8 cellular contexts compared by ENCODE assay signal in the genomic region with DNA sequence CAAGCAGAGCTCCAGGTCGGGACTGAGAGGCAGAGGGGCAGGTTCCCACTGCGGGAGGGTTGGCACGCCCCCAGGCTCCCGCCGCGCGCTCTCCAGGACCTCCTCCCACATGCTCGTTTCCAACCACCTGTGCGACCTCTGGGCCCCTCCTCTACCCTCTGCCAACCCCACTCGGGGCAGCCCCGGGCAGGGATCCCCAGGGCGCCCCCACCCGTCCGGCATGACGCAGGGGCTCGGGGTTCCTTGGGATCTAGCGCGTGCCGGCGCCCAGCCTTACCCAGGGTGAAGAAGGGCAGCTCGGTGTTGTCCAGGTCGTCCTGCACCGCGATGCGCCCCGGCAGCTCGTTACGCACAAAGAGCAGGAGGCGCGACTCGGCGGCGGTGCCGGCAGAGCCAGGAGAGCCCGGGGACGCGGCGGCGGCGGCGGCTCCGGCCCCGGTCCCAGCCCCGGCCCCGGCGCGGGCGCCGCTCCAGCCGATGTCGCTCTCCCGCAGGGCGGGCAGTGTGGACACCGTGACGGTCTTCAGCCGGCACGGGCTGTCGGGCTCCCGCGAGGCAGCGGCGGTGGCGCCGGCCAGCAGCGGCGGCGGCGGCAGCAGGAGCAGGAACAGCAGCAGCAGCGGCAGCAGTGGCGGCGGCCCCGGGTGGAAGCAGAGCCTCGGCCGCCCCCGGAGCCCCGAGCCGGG. TPM values are rescaled to one million over a fixed set of nuclear protein-coding genes. Genes with fewer than 3 reads are reported as not detected.
DNase-seq lines count a peak whose midpoint lies in the region; ATAC-seq and TF ChIP-seq lines count a peak whose summit lies in the region.

No MANE protein-coding gene starts in this region.

- H3K36me3 Mint-ChIP-seq in glutamatergic neuron (ENCODE audit: unreplicated experiment) = no peaks in the 10 kb centered on the region

- peaks cover 4% of the 10 kb centered on the region for H3K9me3 Mint-ChIP-seq in glutamatergic neuron (ENCODE audit: unreplicated experiment)

- H3K27ac ChIP-seq in trophoblast cell (ENCODE audit: low read depth, low read length) = no peak overlapping the region

- peak overlapping the region; percentile 79 for H3K4me3 ChIP-seq in trophoblast cell (ENCODE audit: low read depth, low read length)

- no peak overlapping the region for H3K23ac ChIP-seq in trophoblast cell (ENCODE audit: low read length)

- no peak overlapping the region for H3K9ac ChIP-seq in trophoblast cell (ENCODE audit: low read length)

- H2BK12ac ChIP-seq in trophoblast cell (ENCODE audit: low read length) = no peak overlapping the region

- H3K27me3 ChIP-seq in trophoblast cell (ENCODE audit: insufficient read depth, low read length) = peaks cover 18% of the 10 kb centered on the region

- no peak overlapping the region for H2AK5ac ChIP-seq in trophoblast cell (ENCODE audit: low read length)

- H2AFZ ChIP-seq in trophoblast cell (ENCODE audit: insufficient read depth, low read length, poor library complexity) = peak overlapping the region; percentile 75

- H3K27ac Mint-ChIP-seq in glutamatergic neuron (ENCODE audit: unreplicated experiment) = no peak overlapping the region

- peak overlapping the region; percentile 56 for H3K18ac ChIP-seq in trophoblast cell (ENCODE audit: low read length)

- ATAC-seq in GM18511 (IDR thresholded peaks at IDR 0.05; ENCODE audit: unreplicated experiment) = no peak

- H3K4me3 Mint-ChIP-seq in glutamatergic neuron (ENCODE audit: unreplicated experiment) = peak overlapping the region; percentile 93

- peak overlapping the region; percentile 72 for H3K4me2 ChIP-seq in trophoblast cell (ENCODE audit: low read length)

- H3K79me1 ChIP-seq in trophoblast cell (ENCODE audit: low read length) = no peaks in the 10 kb centered on the region

- H3K4ac ChIP-seq in trophoblast cell (ENCODE audit: low read depth, low read length) = no peak overlapping the region

- H3K4me1 ChIP-seq in trophoblast cell (ENCODE audit: control insufficient read depth in 1 of 2, insufficient read depth in 2 of 2, low read length in 2 of 2) = peaks cover 10 to 12% of the 10 kb centered on the region in 2 experiments

- no peaks in the 10 kb centered on the region for H3K79me2 ChIP-seq in trophoblast cell (ENCODE audit: control insufficient read depth, insufficient read depth, low read length, poor library complexity)

- no peak overlapping the region for H4K8ac ChIP-seq in trophoblast cell (ENCODE audit: low read depth, low read length)

- WGBS in trophoblast cell (ENCODE audit: extremely low coverage, insufficient coverage, insufficient read length) = no CpG with 5 or more reads among the region's 77 CpGs

- no peak overlapping the region for H4K12ac ChIP-seq in trophoblast cell (ENCODE audit: low read depth, low read length)

- H3K36me3 ChIP-seq in trophoblast cell (ENCODE audit: control insufficient read depth in 1 of 2, insufficient read depth in 2 of 2, low read length in 2 of 2) = no peaks in the 10 kb centered on the region

- H3K14ac ChIP-seq in trophoblast cell (ENCODE audit: low read length) = no peak overlapping the region

- H3K27me3 Mint-ChIP-seq in glutamatergic neuron (ENCODE audit: unreplicated experiment) = peaks cover 5% of the 10 kb centered on the region

- no peak for TF ChIP-seq CTCF in GM10266 (IDR thresholded peaks at IDR 0.05; ENCODE audit: control insufficient read depth, insufficient read depth, low read depth, missing control alignments)
- TF ChIP-seq CTCF in glutamatergic neuron (IDR thresholded peaks at IDR 0.05; ENCODE audit: partially characterized antibody, unreplicated experiment) = no peak

- no peak overlapping the region for H2BK5ac ChIP-seq in trophoblast cell (ENCODE audit: low read depth, low read length, poor library complexity)

- H3K4me1 Mint-ChIP-seq in glutamatergic neuron (ENCODE audit: low read depth, unreplicated experiment) = peaks cover 14% of the 10 kb centered on the region

- peak; percentile 27 for DNase-seq in GM10266 (ENCODE audit: extremely low spot score)
- DNase-seq in NCI-H748 treated with DMSO at 0.1 percent for 48 hours (lab: John Stamatoyannopoulos, UW) = peak; percentile 51
- DNase-seq in glutamatergic neuron = peak; percentile 67
- DNase-seq in trophoblast cell = peak; percentile 13 to 50
- no peak for DNase-seq in activated CD4-positive, CD25-positive, alpha-beta regulatory T cell treated with anti-CD3 and anti-CD28 coated beads, Interleukin-2, amount 50 U/mL, for 72 hours
- no peak for DNase-seq in DMS114 treated with DMSO at 0.1 percent for 48 hours (lab: John Stamatoyannopoulos, UW; ENCODE audit: unreplicated experiment)
- no peak for DNase-seq in NCI-H524 treated with DMSO at 0.1 percent for 48 hours (lab: John Stamatoyannopoulos, UW)

- H4K91ac ChIP-seq in trophoblast cell (ENCODE audit: low read depth, low read length) = no peak overlapping the region

- no peaks in the 10 kb centered on the region for H3K9me3 ChIP-seq in trophoblast cell (ENCODE audit: insufficient read depth, low read depth, low read length)

- no peak overlapping the region for H2BK120ac ChIP-seq in trophoblast cell (ENCODE audit: insufficient read depth, low read length, poor library complexity)

RNA-seq across cellular contexts. Expression of a gene that starts 0.5 kb away (rescaled TPM):
- 134 TPM for total RNA-seq in glutamatergic neuron (ENCODE audit: unreplicated experiment)
- 4.4 and 4.5 TPM in 2 replicates for polyA plus RNA-seq in trophoblast cell (2013)

Comparison
In these comparisons a context has a peak if more than half of its experiments do, and no peak if none do; other contexts are left out.
1. DNase-seq: peak in GM10266 (single experiment), NCI-H748 treated with DMSO at 0.1 percent for 48 hours (single experiment), glutamatergic neuron (single experiment) and trophoblast cell (2 of 2); none in activated CD4-positive, CD25-positive, alpha-beta regulatory T cell treated with anti-CD3 and anti-CD28 coated beads, Interleukin-2, amount 50 U/mL, for 72 hours (single experiment), DMS114 treated with DMSO at 0.1 percent for 48 hours (single experiment) and NCI-H524 treated with DMSO at 0.1 percent for 48 hours (single experiment).